In the genomic region with DNA sequence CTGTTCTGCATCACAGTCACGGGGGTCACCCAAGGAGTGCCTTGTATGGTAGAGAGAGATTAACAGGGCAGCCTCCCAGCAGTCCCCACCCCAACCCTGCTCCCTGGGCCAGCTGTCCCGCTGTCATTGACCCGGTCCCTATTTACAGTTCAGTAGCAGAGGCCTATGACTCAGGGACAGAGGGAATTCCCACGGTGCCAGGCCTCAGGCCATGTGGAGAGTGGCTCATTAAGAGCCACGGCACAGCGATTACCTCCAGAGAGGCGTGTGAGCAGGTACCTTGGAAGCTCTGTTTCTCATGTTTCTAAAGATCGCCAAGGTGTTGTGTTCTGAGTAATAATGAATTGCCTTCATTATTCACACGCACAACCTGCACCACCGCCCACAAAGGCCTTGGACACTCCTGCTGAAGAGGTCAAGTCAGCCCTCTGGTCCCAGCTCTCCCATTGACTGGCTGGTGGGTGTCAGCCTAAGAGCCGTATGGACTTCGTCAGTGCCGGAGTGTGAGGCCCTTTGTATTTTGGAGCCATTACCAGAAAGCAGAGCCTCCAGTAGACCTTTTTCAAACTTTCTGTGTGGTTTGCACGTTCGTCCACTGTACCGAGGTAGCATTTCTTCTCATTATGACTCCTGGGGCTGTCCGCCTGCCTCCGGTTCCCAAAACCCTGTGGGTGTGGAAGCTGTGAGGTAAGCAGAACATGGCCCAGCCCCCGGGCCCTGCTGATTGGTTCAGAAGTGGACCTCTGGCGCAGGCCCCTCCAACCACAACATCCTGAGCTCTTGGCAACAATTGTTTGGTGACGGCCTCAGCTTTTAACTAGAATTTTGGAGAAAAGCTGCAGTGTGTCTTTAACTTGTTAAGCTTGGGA, we compare ENCODE assay signal across 1 cellular context.
TF ChIP-seq lines count a peak whose summit lies in the region.

No MANE protein-coding gene starts in this region.

TF ChIP-seq in K562, 482 proteins besides CTCF, POLR2A, EP300 and RAD21 (continued from another document and continues in another):
- no peak for TF ChIP-seq SNAPC5 (CRISPR knock-in tag; IDR thresholded peaks at IDR 0.05)
- TF ChIP-seq FOS (IDR thresholded peaks at IDR 0.05; ENCODE audit: extremely low read depth, insufficient read length) = peak; percentile 61
- TF ChIP-seq, protein P1, sequence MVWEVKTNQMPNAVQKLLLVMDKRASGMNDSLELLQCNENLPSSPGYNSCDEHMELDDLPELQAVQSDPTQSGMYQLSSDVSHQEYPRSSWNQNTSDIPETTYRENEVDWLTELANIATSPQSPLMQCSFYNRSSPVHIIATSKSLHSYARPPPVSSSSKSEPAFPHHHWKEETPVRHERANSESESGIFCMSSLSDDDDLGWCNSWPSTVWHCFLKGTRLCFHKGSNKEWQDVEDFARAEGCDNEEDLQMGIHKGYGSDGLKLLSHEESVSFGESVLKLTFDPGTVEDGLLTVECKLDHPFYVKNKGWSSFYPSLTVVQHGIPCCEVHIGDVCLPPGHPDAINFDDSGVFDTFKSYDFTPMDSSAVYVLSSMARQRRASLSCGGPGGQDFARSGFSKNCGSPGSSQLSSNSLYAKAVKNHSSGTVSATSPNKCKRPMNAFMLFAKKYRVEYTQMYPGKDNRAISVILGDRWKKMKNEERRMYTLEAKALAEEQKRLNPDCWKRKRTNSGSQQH (CRISPR knock-in tag; IDR thresholded peaks at IDR 0.05) = no peak
- no peak for TF ChIP-seq NFXL1 (CRISPR knock-in tag; IDR thresholded peaks at IDR 0.05)
- no peak for TF ChIP-seq ZC3H4 (CRISPR knock-in tag; IDR thresholded peaks at IDR 0.05; ENCODE audit: borderline replicate concordance)
- TF ChIP-seq ZNF561 (CRISPR knock-in tag; conservative IDR thresholded peaks at IDR 0.05) = no peak
- TF ChIP-seq ZNF24 (IDR thresholded peaks at IDR 0.05) = peak; percentile 85
- TF ChIP-seq TGIF2 (CRISPR knock-in tag; IDR thresholded peaks at IDR 0.05) = no peak
- TF ChIP-seq HOMEZ (CRISPR knock-in tag; IDR thresholded peaks at IDR 0.05) = no peak
- no peak for TF ChIP-seq FIP1L1 (IDR thresholded peaks at IDR 0.05; ENCODE audit: low read depth, low read length, poor library complexity, severe bottlenecking)
- TF ChIP-seq ZBED1 (IDR thresholded peaks at IDR 0.05) = no peak; the same call in 1 of the 2 replicates
- TF ChIP-seq, protein P2, sequence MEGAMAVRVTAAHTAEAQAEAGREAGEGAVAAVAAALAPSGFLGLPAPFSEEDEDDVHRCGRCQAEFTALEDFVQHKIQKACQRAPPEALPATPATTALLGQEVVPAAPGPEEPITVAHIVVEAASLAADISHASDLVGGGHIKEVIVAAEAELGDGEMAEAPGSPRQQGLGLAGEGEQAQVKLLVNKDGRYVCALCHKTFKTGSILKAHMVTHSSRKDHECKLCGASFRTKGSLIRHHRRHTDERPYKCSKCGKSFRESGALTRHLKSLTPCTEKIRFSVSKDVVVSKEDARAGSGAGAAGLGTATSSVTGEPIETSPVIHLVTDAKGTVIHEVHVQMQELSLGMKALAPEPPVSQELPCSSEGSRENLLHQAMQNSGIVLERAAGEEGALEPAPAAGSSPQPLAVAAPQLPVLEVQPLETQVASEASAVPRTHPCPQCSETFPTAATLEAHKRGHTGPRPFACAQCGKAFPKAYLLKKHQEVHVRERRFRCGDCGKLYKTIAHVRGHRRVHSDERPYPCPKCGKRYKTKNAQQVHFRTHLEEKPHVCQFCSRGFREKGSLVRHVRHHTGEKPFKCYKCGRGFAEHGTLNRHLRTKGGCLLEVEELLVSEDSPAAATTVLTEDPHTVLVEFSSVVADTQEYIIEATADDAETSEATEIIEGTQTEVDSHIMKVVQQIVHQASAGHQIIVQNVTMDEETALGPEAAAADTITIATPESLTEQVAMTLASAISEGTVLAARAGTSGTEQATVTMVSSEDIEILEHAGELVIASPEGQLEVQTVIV (CRISPR knock-in tag; IDR thresholded peaks at IDR 0.05; ENCODE audit: borderline replicate concordance) = no peak
- no peak for TF ChIP-seq NR4A1 (CRISPR knock-in tag; IDR thresholded peaks at IDR 0.05)
- no peak; the same call in 1 of the 2 replicates for TF ChIP-seq NR4A1 (tag; IDR thresholded peaks at IDR 0.05)
- peak; percentile 44; the same call in 1 of the 2 replicates for TF ChIP-seq SP1 (CRISPR knock-in tag; IDR thresholded peaks at IDR 0.05)
- 0 out of 2 replicates have a peak, but pooled peaks have one; percentile 54 for TF ChIP-seq SREBF2 (CRISPR knock-in tag; IDR thresholded peaks at IDR 0.05)
- TF ChIP-seq CTBP1 (IDR thresholded peaks at IDR 0.05; ENCODE audit: borderline replicate concordance) = peak; percentile 44
- TF ChIP-seq FOXM1 (IDR thresholded peaks at IDR 0.05; ENCODE audit: low read depth) = no peak
- TF ChIP-seq FOXM1 (CRISPR knock-in tag; IDR thresholded peaks at IDR 0.05; ENCODE audit: low read depth) = no peak
- no peak for TF ChIP-seq BRCA1 (IDR thresholded peaks at IDR 0.05)
- TF ChIP-seq BRCA1 (CRISPR knock-in tag; IDR thresholded peaks at IDR 0.05) = no peak
- no peak for TF ChIP-seq ZNF431 (CRISPR knock-in tag; IDR thresholded peaks at IDR 0.05)
- no peak for TF ChIP-seq RBM34 (IDR thresholded peaks at IDR 0.05; ENCODE audit: borderline replicate concordance, insufficient read depth, low read length)
- no peak for TF ChIP-seq ZBTB1 (CRISPR knock-in tag; IDR thresholded peaks at IDR 0.05; ENCODE audit: borderline replicate concordance, low read depth)
- TF ChIP-seq ZNF589 (CRISPR knock-in tag; IDR thresholded peaks at IDR 0.05; ENCODE audit: low read depth) = 0 out of 2 replicates have a peak, but pooled peaks have one; percentile 40
- TF ChIP-seq SFPQ (IDR thresholded peaks at IDR 0.05; ENCODE audit: low read depth, low read length) = no peak
- no peak for TF ChIP-seq SLC30A9 (CRISPR knock-in tag; IDR thresholded peaks at IDR 0.05)
- no peak for TF ChIP-seq MEF2A (IDR thresholded peaks at IDR 0.05; ENCODE audit: control insufficient read depth, low read depth, low read length)
- no peak for TF ChIP-seq ZNF75A (CRISPR knock-in tag; IDR thresholded peaks at IDR 0.05)
- no peak for TF ChIP-seq ZNF695 (CRISPR knock-in tag; IDR thresholded peaks at IDR 0.05)
- no peak for TF ChIP-seq HMG20A (CRISPR knock-in tag; conservative IDR thresholded peaks at IDR 0.05)
- TF ChIP-seq RCOR1 (IDR thresholded peaks at IDR 0.05; ENCODE audit: borderline replicate concordance in 1 of 2, low read depth in 2 of 2, low read length in 2 of 2) = peak in 1 of 2 experiments; percentile 31; a peak in 1 of 4 replicates
- TF ChIP-seq SOX6 (IDR thresholded peaks at IDR 0.05) = peak; percentile 40; the same call in 1 of the 2 replicates
- TF ChIP-seq KLF1 (tag; IDR thresholded peaks at IDR 0.05) = 0 out of 2 replicates have a peak, but pooled peaks have one; percentile 18
- no peak for TF ChIP-seq CBX8 (IDR thresholded peaks at IDR 0.05; ENCODE audit: borderline replicate concordance, extremely low read depth, low read depth, low read length, poor library complexity, severe bottlenecking)
- TF ChIP-seq NFE2 (IDR thresholded peaks at IDR 0.05; ENCODE audit: low read depth) = no peak
- 0 out of 2 replicates have a peak, but pooled peaks have one; percentile 4 for TF ChIP-seq NFIC (IDR thresholded peaks at IDR 0.05)
- TF ChIP-seq RFX1 (IDR thresholded peaks at IDR 0.05) = peak; percentile 78
- no peak for TF ChIP-seq NCOA1 (IDR thresholded peaks at IDR 0.05; ENCODE audit: low read depth)
- no peak for TF ChIP-seq FUS (optimal IDR thresholded peaks at IDR 0.05; ENCODE audit: low read depth, low read length)
- no peak for TF ChIP-seq TARDBP (IDR thresholded peaks at IDR 0.05)
- no peak for TF ChIP-seq HOXB6 (CRISPR knock-in tag; IDR thresholded peaks at IDR 0.05; ENCODE audit: borderline replicate concordance)
- no peak for TF ChIP-seq ZNF3 (CRISPR knock-in tag; IDR thresholded peaks at IDR 0.05)
- TF ChIP-seq SP2 (IDR thresholded peaks at IDR 0.05; ENCODE audit: extremely low read depth, low read depth, low read length, poor library complexity, severe bottlenecking) = peak; percentile 34
- TF ChIP-seq, protein P3, sequence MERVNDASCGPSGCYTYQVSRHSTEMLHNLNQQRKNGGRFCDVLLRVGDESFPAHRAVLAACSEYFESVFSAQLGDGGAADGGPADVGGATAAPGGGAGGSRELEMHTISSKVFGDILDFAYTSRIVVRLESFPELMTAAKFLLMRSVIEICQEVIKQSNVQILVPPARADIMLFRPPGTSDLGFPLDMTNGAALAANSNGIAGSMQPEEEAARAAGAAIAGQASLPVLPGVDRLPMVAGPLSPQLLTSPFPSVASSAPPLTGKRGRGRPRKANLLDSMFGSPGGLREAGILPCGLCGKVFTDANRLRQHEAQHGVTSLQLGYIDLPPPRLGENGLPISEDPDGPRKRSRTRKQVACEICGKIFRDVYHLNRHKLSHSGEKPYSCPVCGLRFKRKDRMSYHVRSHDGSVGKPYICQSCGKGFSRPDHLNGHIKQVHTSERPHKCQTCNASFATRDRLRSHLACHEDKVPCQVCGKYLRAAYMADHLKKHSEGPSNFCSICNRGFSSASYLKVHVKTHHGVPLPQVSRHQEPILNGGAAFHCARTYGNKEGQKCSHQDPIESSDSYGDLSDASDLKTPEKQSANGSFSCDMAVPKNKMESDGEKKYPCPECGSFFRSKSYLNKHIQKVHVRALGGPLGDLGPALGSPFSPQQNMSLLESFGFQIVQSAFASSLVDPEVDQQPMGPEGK (CRISPR knock-in tag; IDR thresholded peaks at IDR 0.05; ENCODE audit: borderline replicate concordance) = no peak
- TF ChIP-seq E2F3 (CRISPR knock-in tag; IDR thresholded peaks at IDR 0.05) = no peak
- peak; percentile 39 for TF ChIP-seq TAF9B (IDR thresholded peaks at IDR 0.05; ENCODE audit: partially characterized antibody)
- TF ChIP-seq ZNF778 (CRISPR knock-in tag; IDR thresholded peaks at IDR 0.05) = no peak
- TF ChIP-seq CBFA2T3 (IDR thresholded peaks at IDR 0.05) = peak; percentile 63
- TF ChIP-seq ILF3 (IDR thresholded peaks at IDR 0.05; ENCODE audit: borderline replicate concordance) = no peak
- TF ChIP-seq WHSC1 (IDR thresholded peaks at IDR 0.05; ENCODE audit: low read length) = no peak
- no peak for TF ChIP-seq ETS2 (tag; IDR thresholded peaks at IDR 0.05; ENCODE audit: borderline replicate concordance, poor library complexity, severe bottlenecking)
- no peak for TF ChIP-seq CREB1 (IDR thresholded peaks at IDR 0.05)
- TF ChIP-seq CREB1 (CRISPR knock-in tag; IDR thresholded peaks at IDR 0.05) = peak; percentile 46; the same call in 1 of the 2 replicates
- TF ChIP-seq, protein P4, sequence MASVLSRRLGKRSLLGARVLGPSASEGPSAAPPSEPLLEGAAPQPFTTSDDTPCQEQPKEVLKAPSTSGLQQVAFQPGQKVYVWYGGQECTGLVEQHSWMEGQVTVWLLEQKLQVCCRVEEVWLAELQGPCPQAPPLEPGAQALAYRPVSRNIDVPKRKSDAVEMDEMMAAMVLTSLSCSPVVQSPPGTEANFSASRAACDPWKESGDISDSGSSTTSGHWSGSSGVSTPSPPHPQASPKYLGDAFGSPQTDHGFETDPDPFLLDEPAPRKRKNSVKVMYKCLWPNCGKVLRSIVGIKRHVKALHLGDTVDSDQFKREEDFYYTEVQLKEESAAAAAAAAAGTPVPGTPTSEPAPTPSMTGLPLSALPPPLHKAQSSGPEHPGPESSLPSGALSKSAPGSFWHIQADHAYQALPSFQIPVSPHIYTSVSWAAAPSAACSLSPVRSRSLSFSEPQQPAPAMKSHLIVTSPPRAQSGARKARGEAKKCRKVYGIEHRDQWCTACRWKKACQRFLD (CRISPR knock-in tag; IDR thresholded peaks at IDR 0.05) = peak; percentile 57; the same call in 1 of the 2 replicates
- no peak for TF ChIP-seq POU5F1 (IDR thresholded peaks at IDR 0.05; ENCODE audit: borderline replicate concordance, low read depth, low read length, partially characterized antibody)
- 0 out of 2 replicates have a peak, but pooled peaks have one; percentile 26 for TF ChIP-seq SMARCA4 (IDR thresholded peaks at IDR 0.05)
- no peak for TF ChIP-seq ZNF212 (CRISPR knock-in tag; IDR thresholded peaks at IDR 0.05)
- TF ChIP-seq CREB3 (tag; conservative IDR thresholded peaks at IDR 0.05; ENCODE audit: low read depth) = no peak
- no peak for TF ChIP-seq ETV5 (CRISPR knock-in tag; IDR thresholded peaks at IDR 0.05; ENCODE audit: low read depth)
- no peak for TF ChIP-seq NEUROD1 (IDR thresholded peaks at IDR 0.05; ENCODE audit: borderline replicate concordance, low read depth, low read length, partially characterized antibody)
- no peak for TF ChIP-seq NR2C2 (CRISPR knock-in tag; IDR thresholded peaks at IDR 0.05)
- TF ChIP-seq NR2C2 (tag; IDR thresholded peaks at IDR 0.05) = peak; percentile 78
- no peak for TF ChIP-seq FOXA1 (IDR thresholded peaks at IDR 0.05; ENCODE audit: borderline replicate concordance)
- no peak for TF ChIP-seq TCFL5 (CRISPR knock-in tag; conservative IDR thresholded peaks at IDR 0.05)
